In the genomic region with DNA sequence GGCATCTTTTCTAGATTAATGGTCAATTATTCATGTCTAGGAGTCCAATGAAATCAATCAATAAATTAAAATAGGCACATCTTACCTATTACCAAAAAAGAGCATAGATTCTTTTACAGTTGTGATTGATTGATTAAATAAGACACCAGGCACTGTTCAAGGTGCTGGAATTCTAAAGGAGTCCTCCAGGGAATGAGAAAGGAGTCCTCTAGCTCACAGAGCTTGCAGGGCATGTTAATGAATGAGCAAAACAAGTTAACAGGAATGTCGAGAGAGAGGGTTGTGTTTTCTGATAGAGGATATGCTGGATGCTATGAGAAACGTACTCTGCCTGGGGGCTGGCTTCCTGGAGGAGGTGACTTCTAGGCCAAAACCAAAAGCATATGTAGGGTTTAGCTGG, we compare ENCODE assay signal across 1 cellular context.
TF ChIP-seq lines count a peak whose summit lies in the region.

No MANE protein-coding gene starts in this region.

TF ChIP-seq in WTC11, 78 proteins besides CTCF, POLR2A, EP300 and RAD21 (continued from another document):
- TF ChIP-seq, protein P1, sequence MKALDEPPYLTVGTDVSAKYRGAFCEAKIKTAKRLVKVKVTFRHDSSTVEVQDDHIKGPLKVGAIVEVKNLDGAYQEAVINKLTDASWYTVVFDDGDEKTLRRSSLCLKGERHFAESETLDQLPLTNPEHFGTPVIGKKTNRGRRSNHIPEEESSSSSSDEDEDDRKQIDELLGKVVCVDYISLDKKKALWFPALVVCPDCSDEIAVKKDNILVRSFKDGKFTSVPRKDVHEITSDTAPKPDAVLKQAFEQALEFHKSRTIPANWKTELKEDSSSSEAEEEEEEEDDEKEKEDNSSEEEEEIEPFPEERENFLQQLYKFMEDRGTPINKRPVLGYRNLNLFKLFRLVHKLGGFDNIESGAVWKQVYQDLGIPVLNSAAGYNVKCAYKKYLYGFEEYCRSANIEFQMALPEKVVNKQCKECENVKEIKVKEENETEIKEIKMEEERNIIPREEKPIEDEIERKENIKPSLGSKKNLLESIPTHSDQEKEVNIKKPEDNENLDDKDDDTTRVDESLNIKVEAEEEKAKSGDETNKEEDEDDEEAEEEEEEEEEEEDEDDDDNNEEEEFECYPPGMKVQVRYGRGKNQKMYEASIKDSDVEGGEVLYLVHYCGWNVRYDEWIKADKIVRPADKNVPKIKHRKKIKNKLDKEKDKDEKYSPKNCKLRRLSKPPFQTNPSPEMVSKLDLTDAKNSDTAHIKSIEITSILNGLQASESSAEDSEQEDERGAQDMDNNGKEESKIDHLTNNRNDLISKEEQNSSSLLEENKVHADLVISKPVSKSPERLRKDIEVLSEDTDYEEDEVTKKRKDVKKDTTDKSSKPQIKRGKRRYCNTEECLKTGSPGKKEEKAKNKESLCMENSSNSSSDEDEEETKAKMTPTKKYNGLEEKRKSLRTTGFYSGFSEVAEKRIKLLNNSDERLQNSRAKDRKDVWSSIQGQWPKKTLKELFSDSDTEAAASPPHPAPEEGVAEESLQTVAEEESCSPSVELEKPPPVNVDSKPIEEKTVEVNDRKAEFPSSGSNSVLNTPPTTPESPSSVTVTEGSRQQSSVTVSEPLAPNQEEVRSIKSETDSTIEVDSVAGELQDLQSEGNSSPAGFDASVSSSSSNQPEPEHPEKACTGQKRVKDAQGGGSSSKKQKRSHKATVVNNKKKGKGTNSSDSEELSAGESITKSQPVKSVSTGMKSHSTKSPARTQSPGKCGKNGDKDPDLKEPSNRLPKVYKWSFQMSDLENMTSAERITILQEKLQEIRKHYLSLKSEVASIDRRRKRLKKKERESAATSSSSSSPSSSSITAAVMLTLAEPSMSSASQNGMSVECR (CRISPR knock-in tag; IDR thresholded peaks at IDR 0.05; ENCODE audit: borderline replicate concordance) = no peak
- TF ChIP-seq ZNF138 (CRISPR knock-in tag; conservative IDR thresholded peaks at IDR 0.05) = no peak
- no peak for TF ChIP-seq CREB1 (CRISPR knock-in tag; IDR thresholded peaks at IDR 0.05)
- TF ChIP-seq ELF4 (CRISPR knock-in tag; IDR thresholded peaks at IDR 0.05; ENCODE audit: low read depth) = no peak
- TF ChIP-seq MLX (CRISPR knock-in tag; IDR thresholded peaks at IDR 0.05) = no peak
